In the genomic region with DNA sequence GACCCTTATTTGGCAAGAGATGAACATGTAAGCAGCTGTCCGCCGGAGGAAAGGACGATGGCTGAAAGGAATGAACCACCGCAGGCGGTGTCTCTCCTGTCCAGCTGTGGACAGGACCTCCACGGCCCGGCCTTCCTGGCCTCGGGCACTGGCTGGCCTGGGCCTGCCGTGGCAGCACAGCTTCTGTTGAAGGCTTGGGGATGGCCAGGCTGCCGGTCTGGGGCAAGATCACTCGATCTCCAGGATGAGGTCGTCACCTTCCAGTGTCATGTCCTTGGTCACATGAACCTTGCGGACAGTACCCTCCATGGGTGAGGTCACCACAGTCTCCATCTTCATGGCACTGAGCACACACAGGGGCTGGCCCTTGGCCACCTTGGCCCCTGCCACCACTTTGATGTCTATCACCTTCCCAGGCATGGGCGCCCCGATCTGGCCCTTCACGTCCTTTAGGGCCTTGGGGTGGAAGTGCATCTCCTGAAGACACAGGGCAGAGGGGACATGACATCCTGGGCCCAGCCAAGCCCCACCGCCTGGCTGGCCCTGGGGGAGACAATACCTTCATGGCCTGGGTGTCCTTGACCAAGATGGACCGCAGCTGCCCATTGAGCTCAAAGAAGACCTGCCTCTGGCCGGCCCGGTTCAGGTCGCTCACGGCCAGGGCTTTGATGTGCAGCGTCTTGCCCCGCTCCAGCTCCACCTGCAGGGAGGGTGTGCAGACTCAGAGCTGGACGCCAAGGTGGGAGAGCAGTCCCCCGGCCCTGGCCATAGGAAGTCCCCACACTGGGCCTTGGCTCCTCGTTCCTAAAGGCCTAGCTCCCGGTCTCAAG, we compare ENCODE assay signal across 22 cellular contexts. TPM values are rescaled to one million over a fixed set of nuclear protein-coding genes. Genes with fewer than 3 reads are reported as not detected.
A peak's percentile ranks its signal among the peaks of the same experiment; 100 is the strongest.
DNase-seq lines count a peak whose midpoint lies in the region; ATAC-seq, FAIRE-seq and TF ChIP-seq lines count a peak whose summit lies in the region.
"Had no signal": no experiment of that assay in that cellular context is flagged by ENCODE, and none has a peak within 500 bp of the region (broad histone marks: within the 10 kb centered on the region; RNA-seq: fewer than 3 reads in every experiment).

No MANE protein-coding gene starts in this region.

- FAIRE-seq in K562 (lab: Jason Lieb, UNC) = no peak
- FAIRE-seq: keratinocyte had no signal

- H3K4me3 ChIP-seq in K562 (no peak overlapping the region), mesenchymal stem cell (ENCODE audit: insufficient read depth in 1 of 2, low read depth in 1 of 2, low read length in 2 of 2) (no peak overlapping the region), upper lobe of left lung (no peak overlapping the region)
- H3K4me3 ChIP-seq: body of pancreas, gastroesophageal sphincter, MG63, right atrium auricular region, vagina had no signal

- no peak overlapping the region for H2BK120ac ChIP-seq in mesenchymal stem cell (ENCODE audit: low read depth, low read length)

- no peak for TF ChIP-seq CTCF in K562 (IDR thresholded peaks at IDR 0.05 in 2 of 3, conservative IDR thresholded peaks at IDR 0.05 in 1 of 3; ENCODE audit: insufficient read depth in 2 of 3, low read depth in 1 of 3, low read length in 3 of 3)
- TF ChIP-seq CTCF in upper lobe of left lung (IDR thresholded peaks at IDR 0.05) = no peak

- no peak for TF ChIP-seq POLR2A in K562 (conservative IDR thresholded peaks at IDR 0.05)
- no peak for TF ChIP-seq POLR2A in upper lobe of left lung (IDR thresholded peaks at IDR 0.05)

- no peak for TF ChIP-seq RAD21 in K562 (CRISPR knock-in tag; conservative IDR thresholded peaks at IDR 0.05 in 1 of 2, IDR thresholded peaks at IDR 0.05 in 1 of 2)

- peaks cover 10 to 51% of the 10 kb centered on the region in 2 experiments; a peak in 4 of 5 replicates for H3K4me1 ChIP-seq in K562 (replicated peaks in 1 of 2; ENCODE audit: control insufficient read depth in 2 of 2, insufficient read depth in 2 of 2, low read length in 2 of 2)
- peaks cover 21% of the 10 kb centered on the region for H3K4me1 ChIP-seq in mesenchymal stem cell (ENCODE audit: control insufficient read depth, insufficient read depth, low read depth, low read length)
- peaks cover 9 to 13% (median 11%) of the 10 kb centered on the region in 4 donors for H3K4me1 ChIP-seq in upper lobe of left lung

- peaks cover 58% of the 10 kb centered on the region; the same call in 2 of the 3 replicates for H3K36me3 ChIP-seq in K562 (ENCODE audit: control insufficient read depth, insufficient read depth, low read length)
- peaks cover 48 to 74% of the 10 kb centered on the region in 2 experiments for H3K36me3 ChIP-seq in mesenchymal stem cell (ENCODE audit: control insufficient read depth in 1 of 2, insufficient read depth in 2 of 2, low read depth in 1 of 2, low read length in 2 of 2)
- H3K36me3 ChIP-seq in upper lobe of left lung = peaks cover 0 to 40% (median 28%) of the 10 kb centered on the region in 4 donors

- H2AFZ ChIP-seq in K562 (ENCODE audit: low read depth, low read length) (no peak overlapping the region), mesenchymal stem cell (ENCODE audit: low read depth, low read length) (no peak overlapping the region)

- peaks cover 17% of the 10 kb centered on the region for H3K79me2 ChIP-seq in K562 (ENCODE audit: control insufficient read depth, insufficient read depth, low read length)

- H3K4me2 ChIP-seq in K562 (ENCODE audit: insufficient read depth, low read length) = no peak overlapping the region
- H3K4me2 ChIP-seq in mesenchymal stem cell (ENCODE audit: low read length, poor library complexity, severe bottlenecking) = no peak overlapping the region

- H3K23ac ChIP-seq in mesenchymal stem cell (ENCODE audit: low read length in 2 of 2) = no peak overlapping the region

- H4K8ac ChIP-seq in mesenchymal stem cell (ENCODE audit: low read length) = no peak overlapping the region

- DNase-seq in cardiac septum (ENCODE audit: low spot score) (peak; percentile 58), left cardiac atrium (no peak), K562 (ENCODE audit: extremely low read depth in 1 of 4, low spot score in 3 of 4) (no peak), mesenchymal stem cell (no peak), upper lobe of left lung (peak; percentile 7 to 69), amygdala (lab: John Stamatoyannopoulos, UW) (no peak), T1000 (lab: John Stamatoyannopoulos, UW) (no peak)
- DNase-seq: activated CD8-positive, alpha-beta T cell treated with anti-CD3 and anti-CD28 coated beads, Interleukin-2, amount 10 ng/mL, durations not matched to agents 7 days and 5 days; activated naive CD8-positive, alpha-beta T cell treated with anti-CD3 and anti-CD28 coated beads for 36 hours; CD4-positive, alpha-beta memory T cell; DMS 273 treated with DMSO at 0.1 percent for 48 hours; HCEC 1CT; MG63; NCI-H2171; NCI-H524 treated with DMSO at 0.1 percent for 48 hours had no signal

- peaks cover 22% of the 10 kb centered on the region for H3K79me1 ChIP-seq in mesenchymal stem cell (replicated peaks; ENCODE audit: low read length, poor library complexity, severe bottlenecking)

- POLR2A ChIA-PET in K562 (lab: Yijun Ruan, JAX) = interaction anchor here (0.6 to 1.5 kb wide), 4 partner anchors 11 to 411 kb away, joined by 3 to 10 read pairs (median 3); a partner anchor contains a TSS

- H3K9me3 ChIP-seq in K562 (replicated peaks; ENCODE audit: control insufficient read depth, insufficient read depth, low read depth, low read length) (no peaks in the 10 kb centered on the region), mesenchymal stem cell (ENCODE audit: control insufficient read depth, low read length) (no peaks in the 10 kb centered on the region), upper lobe of left lung (no peaks in the 10 kb centered on the region)
- H3K9me3 ChIP-seq: body of pancreas, gastroesophageal sphincter, MG63, right atrium auricular region, vagina had no signal

- H3K27me3 ChIP-seq in K562 (ENCODE audit: control insufficient read depth in 2 of 2, insufficient read depth in 2 of 2, low read length in 2 of 2) = no peaks in the 10 kb centered on the region
- H3K27me3 ChIP-seq in mesenchymal stem cell (ENCODE audit: control insufficient read depth in 1 of 2, insufficient read depth in 1 of 2, low read length in 2 of 2) = no peaks in the 10 kb centered on the region
- H3K27me3 ChIP-seq in upper lobe of left lung = no peaks in the 10 kb centered on the region
- H3K27me3 ChIP-seq: body of pancreas, gastroesophageal sphincter, MG63, right atrium auricular region, vagina had no signal

- H3K4ac ChIP-seq in mesenchymal stem cell (ENCODE audit: low read depth in 1 of 2, low read length in 2 of 2) = no peak overlapping the region

- H4K20me1 ChIP-seq in K562 (replicated peaks; ENCODE audit: control insufficient read depth, insufficient read depth, low read length) = no peaks in the 10 kb centered on the region

- no peak overlapping the region for H2BK12ac ChIP-seq in mesenchymal stem cell (ENCODE audit: low read length in 2 of 2)

- H3K18ac ChIP-seq in mesenchymal stem cell (ENCODE audit: low read depth in 1 of 2, low read length in 2 of 2) = no peak overlapping the region

- H2BK5ac ChIP-seq in mesenchymal stem cell (ENCODE audit: low read depth, low read length, poor library complexity, severe bottlenecking) = no peak overlapping the region

- no peaks in the 10 kb centered on the region for H3K9me1 ChIP-seq in K562 (ENCODE audit: control insufficient read depth, insufficient read depth, low read length)

- ATAC-seq in left cardiac atrium (no peak), K562 (no peak), upper lobe of left lung (ENCODE audit: low FRiP score in 2 of 2) (no peak), GM19023 (IDR thresholded peaks at IDR 0.05; ENCODE audit: unreplicated experiment) (no peak)
- ATAC-seq: activated CD4-positive, CD25-positive, alpha-beta regulatory T cell treated with anti-CD3 and anti-CD28 coated beads, Interleukin-2, amount 50 U/mL, for 24 hours; activated CD8-positive, alpha-beta T cell treated with anti-CD3 and anti-CD28 coated beads, Interleukin-2, amount 10 ng/mL, durations not matched to agents 7 days and 5 days; body of pancreas; gastroesophageal sphincter had no signal

- no peak overlapping the region for H2AK5ac ChIP-seq in mesenchymal stem cell (ENCODE audit: low read length, severe bottlenecking)

- no peak for TF ChIP-seq EP300 in K562 (IDR thresholded peaks at IDR 0.05; ENCODE audit: low read length)
- no peak for TF ChIP-seq EP300 in upper lobe of left lung (IDR thresholded peaks at IDR 0.05)

- CTCF ChIA-PET in K562 (lab: Yijun Ruan, JAX; ENCODE audit: low intra/inter-chr PET ratio) = no interaction called here

- BruUV-seq in K562 (replicated peaks; lab: Mats Ljungman, UMichigan) = TSS peak; percentile 33

- in situ Hi-C loops in K562 (cut with MboI) = no loop called here

- no peak overlapping the region for H3K14ac ChIP-seq in mesenchymal stem cell (ENCODE audit: low read length in 2 of 2)

- no peak overlapping the region for H3K27ac ChIP-seq in K562 (ENCODE audit: extremely low read depth, low read depth, low read length)
- no peak overlapping the region for H3K27ac ChIP-seq in mesenchymal stem cell (ENCODE audit: low read length, poor library complexity, severe bottlenecking)
- no peak overlapping the region for H3K27ac ChIP-seq in upper lobe of left lung
- H3K27ac ChIP-seq: body of pancreas, gastroesophageal sphincter, right atrium auricular region, vagina had no signal

- WGBS in K562 (ENCODE audit: insufficient coverage, low coverage, missing lambda C conversion rate) = 88% methylated on average over 28 of the region's 28 CpGs
- WGBS in mesenchymal stem cell = 95% methylated on average over 28 of the region's 28 CpGs
- WGBS in upper lobe of left lung, 2 donors = 50 to 90% methylated on average over 1 to 17 of the region's 28 CpGs

- no peak overlapping the region for H2BK15ac ChIP-seq in mesenchymal stem cell (ENCODE audit: low read depth, poor library complexity, severe bottlenecking)

- intact Hi-C loops in cardiac septum (cut with DNase I) = no loop called here
- intact Hi-C loops in left cardiac atrium (cut with DNase I) = no loop called here
- intact Hi-C loops in K562 (cut with micrococcal nuclease) = no loop called here

- H3K9ac ChIP-seq in K562 (ENCODE audit: insufficient read depth in 1 of 2, low read depth in 2 of 2, low read length in 2 of 2) (peak overlapping the region in 1 of 2 experiments; percentile 31; a peak in 2 of 4 replicates), mesenchymal stem cell (ENCODE audit: low read length) (no peak overlapping the region)

- H4K91ac ChIP-seq in mesenchymal stem cell (ENCODE audit: low read length) = peak overlapping the region; percentile 4

RNA-seq across cellular contexts. Expression of a gene that starts 5.6 kb away (rescaled TPM):
- total RNA-seq in cardiac septum (5.7 TPM), left cardiac atrium (1 to 10 TPM; 7.7 to 8.9 TPM), K562 (2014; rRNA removed) (41.3 and 41.5 TPM in 2 replicates), K562 (2014; rRNA removed; fragmentation: Illumina TruSeq; extraction: Trizol) (8.8 and 10.6 TPM in 2 replicates), K562 (2015; rRNA removed; fragmentation: Illumina TruSeq; extraction: Trizol) (17.8 and 18.7 TPM in 2 replicates), K562 (2021) (26.3 and 27.7 TPM in 2 replicates), upper lobe of left lung (10 to 100 TPM in 5 of 6 donors, 1 to 10 TPM in 1; 7.2 to 28.6 (median 17.5) TPM)
- 20.0 and 55.8 TPM in 2 replicates for total RNA-seq in K562 (2011; cell fraction: chromatin; rRNA removed; ENCODE audit: low replicate concordance)
- 76.0 and 85.1 TPM in 2 replicates for total RNA-seq in K562 (2011; cell fraction: nucleolus; rRNA removed)
- total RNA-seq in K562 (2011; cell fraction: nucleoplasm; rRNA removed) = 47.9 and 52.4 TPM in 2 replicates
- polyA plus RNA-seq in K562 (2011; rRNA removed) (13.9 and 25.0 TPM in 2 replicates), K562 (2014; fragmentation: Illumina TruSeq; extraction: Trizol) (15.1 and 20.9 TPM in 2 replicates), K562 (2014; fragmentation: Nextera tagmentation; extraction: Ambion mirVana) (1 to 10 TPM in 1 of 2 experiments, under 1 TPM in 1; 0.75 to 3.0 TPM), K562 (2014; rRNA removed) (31.1 and 31.9 TPM in 2 replicates)
- polyA plus RNA-seq in K562 (2011; cell fraction: cytosol; rRNA removed) = 36.6 and 88.7 TPM in 2 replicates
- 50.0 and 76.3 TPM in 2 replicates for polyA plus RNA-seq in K562 (2011; cell fraction: nucleus; rRNA removed)
- 24.5 and 28.6 TPM in 2 replicates for polyA plus RNA-seq in K562 (2012)
- 6.2 and 7.5 TPM in 2 replicates for polyA minus RNA-seq in K562 (2011; rRNA and poly(A)+ RNA removed)
- polyA minus RNA-seq in K562 (2011; cell fraction: cytosol; rRNA and poly(A)+ RNA removed) = 16.9 and 20.8 TPM in 2 replicates
- polyA minus RNA-seq in K562 (2011; cell fraction: nucleus; rRNA and poly(A)+ RNA removed) = 22.8 and 26.4 TPM in 2 replicates
- 11.2 TPM for polyA plus RNA-seq in mesenchymal stem cell (2013, experiment 1 of 2)
- polyA plus RNA-seq in mesenchymal stem cell (2013, experiment 2 of 2) = 10.9 TPM

RNA-seq across cellular contexts. Expression of a gene that starts 8.0 kb away (rescaled TPM):
- 24.5 TPM for total RNA-seq in cardiac septum
- 10 to 100 TPM; 14.3 to 15.5 TPM for total RNA-seq in left cardiac atrium
- total RNA-seq in K562 (2011; cell fraction: chromatin; rRNA removed; ENCODE audit: low replicate concordance) = 6.4 and 27.6 TPM in 2 replicates
- total RNA-seq in K562 (2011; cell fraction: nucleolus; rRNA removed) = 47.9 and 52.9 TPM in 2 replicates
- 13.7 and 16.8 TPM in 2 replicates for total RNA-seq in K562 (2011; cell fraction: nucleoplasm; rRNA removed)
- total RNA-seq in K562 (2014; rRNA removed) = 41.3 and 53.0 TPM in 2 replicates
- 1.1 and 1.5 TPM in 2 replicates for total RNA-seq in K562 (2014; rRNA removed; fragmentation: Illumina TruSeq; extraction: Trizol)
- total RNA-seq in K562 (2015; rRNA removed; fragmentation: Illumina TruSeq; extraction: Trizol) = 19.4 and 23.0 TPM in 2 replicates
- 59.5 and 60.1 TPM in 2 replicates for total RNA-seq in K562 (2021)
- 6.7 and 11.3 TPM in 2 replicates for polyA plus RNA-seq in K562 (2011; rRNA removed)
- 17.4 and 75.5 TPM in 2 replicates for polyA plus RNA-seq in K562 (2011; cell fraction: cytosol; rRNA removed)
- 36.1 and 82.9 TPM in 2 replicates for polyA plus RNA-seq in K562 (2011; cell fraction: nucleus; rRNA removed)
- polyA plus RNA-seq in K562 (2012) = 18.4 and 21.2 TPM in 2 replicates
- 1.1 and 9.0 TPM in 2 replicates for polyA plus RNA-seq in K562 (2014; fragmentation: Illumina TruSeq; extraction: Trizol)
- polyA plus RNA-seq in K562 (2014; fragmentation: Nextera tagmentation; extraction: Ambion mirVana) = under 1 TPM; 0.10 to 0.14 TPM
- polyA plus RNA-seq in K562 (2014; rRNA removed) = 31.5 and 32.3 TPM in 2 replicates
- polyA minus RNA-seq in K562 (2011; rRNA and poly(A)+ RNA removed) = 1.4 and 3.4 TPM in 2 replicates
- polyA minus RNA-seq in K562 (2011; cell fraction: cytosol; rRNA and poly(A)+ RNA removed) = 23.3 and 29.6 TPM in 2 replicates
- 12.9 and 13.5 TPM in 2 replicates for polyA minus RNA-seq in K562 (2011; cell fraction: nucleus; rRNA and poly(A)+ RNA removed)
- polyA plus RNA-seq in mesenchymal stem cell (2013, experiment 1 of 2) = 16.0 TPM
- polyA plus RNA-seq in mesenchymal stem cell (2013, experiment 2 of 2) = 15.3 TPM
- total RNA-seq in upper lobe of left lung = 10 to 100 TPM; 11.4 to 29.0 (median 21.8) TPM

Comparison
In these comparisons a context has a peak if more than half of its experiments do, and no peak if none do; other contexts are left out.
1. DNase-seq: peak in cardiac septum (single experiment) and upper lobe of left lung (2 of 2); none in left cardiac atrium (single experiment), K562 (0 of 4), mesenchymal stem cell (single experiment), amygdala (0 of 56) and T1000 (single experiment).